ENCODE assay signal across 23 cellular contexts in the genomic region with DNA sequence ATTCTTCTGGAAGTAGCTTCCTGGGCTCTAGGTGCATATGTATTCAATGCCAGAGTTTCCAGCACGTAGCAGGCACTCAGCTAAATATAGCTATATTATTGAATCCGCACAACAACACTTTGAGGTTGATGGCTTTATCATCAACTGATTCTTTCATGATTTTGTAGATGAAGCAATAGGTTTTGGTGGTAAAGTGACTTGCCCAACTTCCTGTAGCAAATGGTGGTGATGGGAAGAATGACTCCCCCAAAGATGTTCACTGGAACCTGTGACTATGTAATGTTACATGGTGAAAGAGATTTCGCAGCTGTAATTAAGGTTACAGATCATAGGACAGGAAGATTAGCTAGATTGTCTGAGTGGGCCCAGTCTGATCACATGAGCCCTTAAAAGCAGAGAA. TPM values are rescaled to one million over a fixed set of nuclear protein-coding genes. Genes with fewer than 3 reads are reported as not detected.
DNase-seq lines count a peak whose midpoint lies in the region; ATAC-seq and TF ChIP-seq lines count a peak whose summit lies in the region.
"Had no signal": no experiment of that assay in that cellular context is flagged by ENCODE, and none has a peak within 500 bp of the region (broad histone marks: within the 10 kb centered on the region; RNA-seq: fewer than 3 reads in every experiment).

No MANE protein-coding gene starts in this region.

- no peaks in the 10 kb centered on the region for H3K9me3 Mint-ChIP-seq in activated T-cell treated with anti-CD3 and anti-CD28 coated beads, Interleukin-2, amount 50 U/mL, for 4 hours
- H3K9me3 Mint-ChIP-seq in activated T-helper 17 cell treated with anti-CD3 and anti-CD28 coated beads, Interleukin-2, amount 50 U/mL, for 72 hours: no peaks in the 10 kb centered on the region
- H3K9me3 Mint-ChIP-seq in stimulated activated naive CD8-positive, alpha-beta T cell treated with anti-CD3 and anti-CD28 coated beads, Interleukin-15, amount 100 ng/mL, for 72 hours: no peaks in the 10 kb centered on the region
- H3K9me3 Mint-ChIP-seq: activated CD4-positive, alpha-beta T cell treated with anti-CD3 and anti-CD28 coated beads, Interleukin-2, amount 10 ng/mL, durations not matched to agents 7 days and 5 days; effector memory CD8-positive, alpha-beta T cell; memory B cell had no signal

- no peak for DNase-seq in activated T-cell treated with anti-CD3 and anti-CD28 coated beads, Interleukin-2, amount 50 U/mL, for 4 hours
- no peak for DNase-seq in activated T-cell treated with anti-CD3 and anti-CD28 coated beads, Interleukin-2, amount 50 U/mL, for 1 hour
- DNase-seq in NB4 (ENCODE audit: low read depth): peak; percentile 90
- no peak for DNase-seq in stimulated activated naive CD8-positive, alpha-beta T cell treated with anti-CD3 and anti-CD28 coated beads, Interleukin-15, amount 100 ng/mL, for 72 hours
- DNase-seq in globus pallidus (ENCODE audit: low spot score): no peak
- DNase-seq in NCI-H748 (lab: John Stamatoyannopoulos, UW; ENCODE audit: unreplicated experiment): no peak
- DNase-seq: ACHN; activated CD4-positive, alpha-beta T cell treated with anti-CD3 and anti-CD28 coated beads, Interleukin-2, amount 10 ng/mL, durations not matched to agents 7 days and 5 days; effector memory CD8-positive, alpha-beta T cell; gastrocnemius medialis; IMR-90; NCI-H1092; NCI-H2081; NCI-H446; stimulated activated CD8-positive, alpha-beta memory T cell treated with anti-CD3 and anti-CD28 coated beads, Interleukin-4, amount 100 ng/mL, for 48 hours had no signal

- H3K27me3 Mint-ChIP-seq in activated T-cell treated with anti-CD3 and anti-CD28 coated beads, Interleukin-2, amount 50 U/mL, for 4 hours (ENCODE audit: low read depth): peaks cover 5% of the 10 kb centered on the region
- no peaks in the 10 kb centered on the region for H3K27me3 Mint-ChIP-seq in activated T-helper 17 cell treated with anti-CD3 and anti-CD28 coated beads, Interleukin-2, amount 50 U/mL, for 72 hours
- H3K27me3 Mint-ChIP-seq in stimulated activated naive CD8-positive, alpha-beta T cell treated with anti-CD3 and anti-CD28 coated beads, Interleukin-15, amount 100 ng/mL, for 72 hours: peaks cover 10% of the 10 kb centered on the region

- H3K4me3 Mint-ChIP-seq in activated T-cell treated with anti-CD3 and anti-CD28 coated beads, Interleukin-2, amount 50 U/mL, for 4 hours: no peak overlapping the region
- H3K4me3 Mint-ChIP-seq in activated T-helper 17 cell treated with anti-CD3 and anti-CD28 coated beads, Interleukin-2, amount 50 U/mL, for 72 hours: no peak overlapping the region
- H3K4me3 Mint-ChIP-seq in stimulated activated naive CD8-positive, alpha-beta T cell treated with anti-CD3 and anti-CD28 coated beads, Interleukin-15, amount 100 ng/mL, for 72 hours: no peak overlapping the region
- H3K4me3 Mint-ChIP-seq: activated CD4-positive, alpha-beta T cell treated with anti-CD3 and anti-CD28 coated beads, Interleukin-2, amount 10 ng/mL, durations not matched to agents 7 days and 5 days; effector memory CD8-positive, alpha-beta T cell; memory B cell had no signal

- H3K4me3 ChIP-seq in NB4 (ENCODE audit: low read depth, low read length): no peak overlapping the region
- H3K4me3 ChIP-seq: esophagus muscularis mucosa, gastrocnemius medialis, right atrium auricular region, suprapubic skin had no signal

- no peak for TF ChIP-seq CTCF in NB4 (IDR thresholded peaks at IDR 0.05; ENCODE audit: low read depth, low read length)

- TF ChIP-seq POLR2A in NB4 (IDR thresholded peaks at IDR 0.05; ENCODE audit: extremely low read depth, insufficient read length): no peak

- ATAC-seq in activated T-cell treated with anti-CD3 and anti-CD28 coated beads, Interleukin-2, amount 50 U/mL, for 4 hours: peak; percentile 60 to 73
- ATAC-seq in activated T-helper 17 cell treated with anti-CD3 and anti-CD28 coated beads, Interleukin-2, amount 50 U/mL, for 72 hours (replicated peaks): peak; percentile 32
- peak; percentile 79 for ATAC-seq in stimulated activated naive CD8-positive, alpha-beta T cell treated with anti-CD3 and anti-CD28 coated beads, Interleukin-15, amount 100 ng/mL, for 72 hours
- ATAC-seq in HG03045 (IDR thresholded peaks at IDR 0.05; ENCODE audit: unreplicated experiment): no peak
- ATAC-seq: effector memory CD8-positive, alpha-beta T cell; gastrocnemius medialis had no signal

- H3K27ac Mint-ChIP-seq in activated T-helper 17 cell treated with anti-CD3 and anti-CD28 coated beads, Interleukin-2, amount 50 U/mL, for 72 hours: no peak overlapping the region
- H3K27ac Mint-ChIP-seq in stimulated activated naive CD8-positive, alpha-beta T cell treated with anti-CD3 and anti-CD28 coated beads, Interleukin-15, amount 100 ng/mL, for 72 hours: peak overlapping the region in 1 of 2 donors; percentile 27
- H3K27ac Mint-ChIP-seq: activated CD4-positive, alpha-beta T cell treated with anti-CD3 and anti-CD28 coated beads, Interleukin-2, amount 10 ng/mL, durations not matched to agents 7 days and 5 days; effector memory CD8-positive, alpha-beta T cell; memory B cell had no signal

- H3K4me1 Mint-ChIP-seq in activated T-cell treated with anti-CD3 and anti-CD28 coated beads, Interleukin-2, amount 50 U/mL, for 4 hours (ENCODE audit: low read depth): no peaks in the 10 kb centered on the region
- H3K4me1 Mint-ChIP-seq in activated T-helper 17 cell treated with anti-CD3 and anti-CD28 coated beads, Interleukin-2, amount 50 U/mL, for 72 hours: no peaks in the 10 kb centered on the region
- peaks cover 6% of the 10 kb centered on the region for H3K4me1 Mint-ChIP-seq in stimulated activated naive CD8-positive, alpha-beta T cell treated with anti-CD3 and anti-CD28 coated beads, Interleukin-15, amount 100 ng/mL, for 72 hours

- no peaks in the 10 kb centered on the region for H3K36me3 Mint-ChIP-seq in activated T-cell treated with anti-CD3 and anti-CD28 coated beads, Interleukin-2, amount 50 U/mL, for 4 hours (ENCODE audit: insufficient read depth)
- no peaks in the 10 kb centered on the region for H3K36me3 Mint-ChIP-seq in activated T-helper 17 cell treated with anti-CD3 and anti-CD28 coated beads, Interleukin-2, amount 50 U/mL, for 72 hours (ENCODE audit: low read depth)
- H3K36me3 Mint-ChIP-seq: memory B cell had no signal

RNA-seq across cellular contexts. Expression of a gene that starts 3.2 kb away (rescaled TPM):
- 1 to 10 TPM in 1 of 3 donors, under 1 TPM in 2; 0.30 to 1.1 (median 0.90) TPM for total RNA-seq in activated T-cell treated with anti-CD3 and anti-CD28 coated beads, Interleukin-2, amount 50 U/mL, for 4 hours
- under 1 TPM in 1 of 2 donors, not detected in 1; 0.95 TPM for total RNA-seq in activated T-helper 17 cell treated with anti-CD3 and anti-CD28 coated beads, Interleukin-2, amount 50 U/mL, for 72 hours

RNA-seq across cellular contexts. Expression of a gene that starts 10.9 kb away (rescaled TPM):
- total RNA-seq in activated T-cell treated with anti-CD3 and anti-CD28 coated beads, Interleukin-2, amount 50 U/mL, for 4 hours: not detected
- not detected for total RNA-seq in activated T-helper 17 cell treated with anti-CD3 and anti-CD28 coated beads, Interleukin-2, amount 50 U/mL, for 72 hours
- total RNA-seq: activated CD4-positive, alpha-beta T cell treated with anti-CD3 and anti-CD28 coated beads, Interleukin-2, amount 10 ng/mL, durations not matched to agents 7 days and 5 days; esophagus muscularis mucosa; gastrocnemius medialis; IMR-90; kidney epithelial cell; osteoblast; suprapubic skin had no signal
